Comparison of ENCODE assay signal across 11 cellular contexts in genomic region chr4:99054428-99054994, GRCh38.
DNase-seq lines count a peak whose midpoint lies in the region; ATAC-seq lines count a peak whose summit lies in the region.
"Had no signal": no experiment of that assay in that cellular context is flagged by ENCODE, and none has a peak within 500 bp of the region (broad histone marks: within the 10 kb centered on the region; RNA-seq: fewer than 3 reads in every experiment).

No MANE protein-coding gene starts in this region.

- DNase-seq in NCI-H510A treated with DMSO at 0.1 percent for 48 hours (lab: John Stamatoyannopoulos, UW) (peak; percentile 1), NCI-H510A (lab: John Stamatoyannopoulos, UW) (no peak), left kidney (ENCODE audit: low read depth, low spot score) (peak; percentile 33), medulla oblongata (ENCODE audit: extremely low spot score) (no peak), OCI-M1 (lab: John Stamatoyannopoulos, UW) (no peak)
- DNase-seq: adrenal gland, occipital lobe had no signal

- ATAC-seq in GM21390 (IDR thresholded peaks at IDR 0.05; ENCODE audit: unreplicated experiment) (peak; percentile 52), HG03139 (IDR thresholded peaks at IDR 0.05; ENCODE audit: unreplicated experiment) (peak; percentile 48), GM18868 (IDR thresholded peaks at IDR 0.05; ENCODE audit: unreplicated experiment) (no peak)
- ATAC-seq: A549 had no signal

Comparison
In these comparisons a context has a peak if more than half of its experiments do, and no peak if none do; other contexts are left out.
1. DNase-seq: peak in NCI-H510A treated with DMSO at 0.1 percent for 48 hours (single experiment) and left kidney (single experiment); none in NCI-H510A (single experiment), medulla oblongata (single experiment) and OCI-M1 (single experiment).